Comparison of ENCODE assay signal across 2 cellular contexts in genomic region chr10:4699950-4700730, GRCh38.
TF ChIP-seq lines count a peak whose summit lies in the region.

No MANE protein-coding gene starts in this region.

TF ChIP-seq in HepG2, 621 proteins besides CTCF, POLR2A, EP300 and RAD21:
- TF ChIP-seq SMAD3 (CRISPR knock-in tag; IDR thresholded peaks at IDR 0.05) (no peak), MAFF (IDR thresholded peaks at IDR 0.05; ENCODE audit: low read depth, low read length) (0 out of 2 replicates have a peak, but pooled peaks have one; percentile 11), ZNF432 (CRISPR knock-in tag; IDR thresholded peaks at IDR 0.05; ENCODE audit: borderline replicate concordance) (no peak), MAFK (conservative IDR thresholded peaks at IDR 0.05 in 1 of 2, IDR thresholded peaks at IDR 0.05 in 1 of 2; ENCODE audit: low read length in 2 of 2) (peak; percentile 30 to 53; a peak in 3 of 4 replicates), TCF12 (IDR thresholded peaks at IDR 0.05) (no peak), TCF12 (CRISPR knock-in tag; IDR thresholded peaks at IDR 0.05) (no peak), CREB1 (IDR thresholded peaks at IDR 0.05) (0 out of 2 replicates have a peak, but pooled peaks have one; percentile 6), CREB1 (CRISPR knock-in tag; IDR thresholded peaks at IDR 0.05) (no peak), ATF7 (IDR thresholded peaks at IDR 0.05) (0 out of 2 replicates have a peak, but pooled peaks have one; percentile 28), ATF7 (CRISPR knock-in tag; IDR thresholded peaks at IDR 0.05) (no peak), ZNF737 (CRISPR knock-in tag; IDR thresholded peaks at IDR 0.05; ENCODE audit: borderline replicate concordance) (no peak)

TF ChIP-seq in H1, 55 proteins besides CTCF, POLR2A, EP300 and RAD21:
- TF ChIP-seq RXRA (IDR thresholded peaks at IDR 0.05; ENCODE audit: insufficient read depth, low read depth, low read length) (no peak), EGR1 (IDR thresholded peaks at IDR 0.05; ENCODE audit: borderline replicate concordance, low read depth, low read length) (no peak), RNF2 (IDR thresholded peaks at IDR 0.05; ENCODE audit: borderline replicate concordance, low read depth, low read length, missing control alignments, poor library complexity, severe bottlenecking) (no peak), HDAC6 (IDR thresholded peaks at IDR 0.05; ENCODE audit: low read depth, low read length) (no peak), BRCA1 (IDR thresholded peaks at IDR 0.05; ENCODE audit: low read depth, low read length) (no peak), ASH2L (IDR thresholded peaks at IDR 0.05; ENCODE audit: low read length) (no peak)
